In the genomic region with DNA sequence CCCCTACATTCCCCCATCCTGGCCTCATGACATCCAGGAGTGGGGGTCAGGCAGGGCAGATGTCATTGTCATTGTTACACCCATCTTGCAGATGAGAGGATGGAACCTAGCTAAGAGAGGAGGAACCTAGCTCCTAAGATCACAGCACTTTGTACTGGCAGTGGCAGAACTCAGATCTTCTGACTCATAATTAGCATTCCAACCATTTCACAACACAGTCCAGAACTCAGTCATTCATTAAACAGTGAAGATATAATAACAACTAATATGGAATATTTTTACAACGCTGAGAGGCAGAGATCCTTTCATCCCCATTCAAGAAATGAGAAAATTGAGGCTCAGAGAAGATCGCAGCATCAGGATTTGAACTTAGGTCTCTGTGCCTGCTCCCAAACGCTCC, we compare ENCODE assay signal across 18 cellular contexts.
DNase-seq lines count a peak whose midpoint lies in the region; ATAC-seq and TF ChIP-seq lines count a peak whose summit lies in the region.
"Had no signal": no experiment of that assay in that cellular context is flagged by ENCODE, and none has a peak within 500 bp of the region (broad histone marks: within the 10 kb centered on the region; RNA-seq: fewer than 3 reads in every experiment).

No MANE protein-coding gene starts in this region.

- H3K36me3 ChIP-seq in IMR-90 (ENCODE audit: control insufficient read depth, insufficient read depth, low read length) (no peaks in the 10 kb centered on the region), gastroesophageal sphincter (no peaks in the 10 kb centered on the region)

- peaks cover 41% of the 10 kb centered on the region for H3K27me3 Mint-ChIP-seq in CD4-positive, alpha-beta T cell

- in situ Hi-C loops in IMR-90 (cut with MboI; ENCODE audit: low sequenced_read_pairs): no loop called here

- H4K5ac ChIP-seq in IMR-90 (ENCODE audit: low read depth, low read length): no peak overlapping the region

- TF ChIP-seq POLR2A in IMR-90 (IDR thresholded peaks at IDR 0.05; ENCODE audit: low read depth, low read length): no peak
- no peak for TF ChIP-seq POLR2A in gastroesophageal sphincter (IDR thresholded peaks at IDR 0.05)

- intact Hi-C loops in IMR-90 (cut with micrococcal nuclease): no loop called here
- intact Hi-C loops in CD4-positive, alpha-beta T cell (cut with DNase I, micrococcal nuclease): no loop called here

- H3K9ac ChIP-seq in IMR-90 (ENCODE audit: low read depth, low read length): no peak overlapping the region

- no peak overlapping the region for H4K91ac ChIP-seq in IMR-90 (ENCODE audit: insufficient read depth, low read depth, low read length)

- H3K9me3 ChIP-seq in IMR-90 (ENCODE audit: control insufficient read depth, insufficient read depth, low read length) (no peaks in the 10 kb centered on the region), gastroesophageal sphincter (no peaks in the 10 kb centered on the region)
- no peaks in the 10 kb centered on the region for H3K9me3 ChIP-seq in CD4-positive, alpha-beta T cell (ENCODE audit: control insufficient read depth, low read length)

- H3K36me3 Mint-ChIP-seq in CD4-positive, alpha-beta T cell (ENCODE audit: low read depth): no peaks in the 10 kb centered on the region

- H3K9me3 Mint-ChIP-seq in CD4-positive, alpha-beta T cell: no peaks in the 10 kb centered on the region

- H3K27ac Mint-ChIP-seq in CD4-positive, alpha-beta T cell: no peak overlapping the region

- H2BK5ac ChIP-seq in IMR-90 (ENCODE audit: low read depth, low read length, poor library complexity, severe bottlenecking): no peak overlapping the region

- no peak overlapping the region for H2BK15ac ChIP-seq in IMR-90 (ENCODE audit: low read depth, low read length)

- H3K4me2 ChIP-seq in IMR-90 (ENCODE audit: low read depth, low read length): no peak overlapping the region

- H3K4me3 ChIP-seq in IMR-90 (ENCODE audit: insufficient read depth, low read depth, low read length): no peak overlapping the region
- no peak overlapping the region for H3K4me3 ChIP-seq in choroid plexus epithelial cell (ENCODE audit: low read depth, low read length)
- H3K4me3 ChIP-seq in gastroesophageal sphincter: no peak overlapping the region

- H4K20me1 ChIP-seq in IMR-90 (ENCODE audit: insufficient read depth, low read length): no peaks in the 10 kb centered on the region

- CTCF ChIA-PET in IMR-90 (lab: Yijun Ruan, JAX): no interaction called here
- CTCF ChIA-PET in CD4-positive, alpha-beta T cell (lab: Charles Lee): no interaction called here

- no peak overlapping the region for H4K8ac ChIP-seq in IMR-90 (ENCODE audit: low read depth in 2 of 2, low read length in 2 of 2)

- DNase-seq in AG08395 (ENCODE audit: low spot score) (peak; percentile 21), IMR-90 (peak; percentile 2), choroid plexus epithelial cell (ENCODE audit: low read depth) (peak; percentile 23), SHP77 treated with DMSO at 0.1 percent for 48 hours (lab: John Stamatoyannopoulos, UW) (no peak)
- no peak for DNase-seq in activated CD4-positive, CD25-positive, alpha-beta regulatory T cell treated with anti-CD3 and anti-CD28 coated beads, Interleukin-2, amount 50 U/mL, for 72 hours
- DNase-seq in activated T-cell treated with anti-CD3 and anti-CD28 coated beads, Interleukin-2, amount 50 U/mL, for 1 hour: no peak
- DNase-seq in CD4-positive, alpha-beta T cell: no peak
- DNase-seq: AML-193, Calu3, GDM1, Kasumi-1, NCI-H1417, NCI-H1930, NCI-H2171, NCI-H748 treated with DMSO at 0.1 percent for 48 hours, SHP77 had no signal

- no peaks in the 10 kb centered on the region for H3K79me1 ChIP-seq in IMR-90 (ENCODE audit: low read depth in 1 of 2, low read length in 2 of 2)

- H3K14ac ChIP-seq in IMR-90 (replicated peaks; ENCODE audit: low read depth, low read length): no peak overlapping the region

- no peaks in the 10 kb centered on the region for H3K4me1 ChIP-seq in IMR-90 (ENCODE audit: control insufficient read depth, insufficient read depth, low read length)
- peaks cover 0 to 10% (median 0%) of the 10 kb centered on the region in 3 donors for H3K4me1 ChIP-seq in gastroesophageal sphincter

- no peak overlapping the region for H3K4ac ChIP-seq in IMR-90 (ENCODE audit: low read depth, low read length)

- POLR2A ChIA-PET in IMR-90 (lab: Charles Lee; ENCODE audit: unreplicated experiment): no interaction called here
- POLR2A ChIA-PET in CD4-positive, alpha-beta T cell (lab: Charles Lee): no interaction called here

- WGBS in IMR-90 (ENCODE audit: extremely low coverage in 2 of 2, insufficient read length in 1 of 2), 2 experiments: no CpG with 5 or more reads among the region's 3 CpGs
- WGBS in gastroesophageal sphincter (ENCODE audit: low coverage in 1 of 2), 2 donors: 39 to 44% methylated on average over 2 to 3 of the region's 3 CpGs

- BruUV-seq in IMR-90 (replicated peaks; lab: Mats Ljungman, UMichigan): no TSS peak

- no peak overlapping the region for H2AK5ac ChIP-seq in IMR-90 (ENCODE audit: low read depth, low read length)

- peak; percentile 42; the same call in 1 of the 2 replicates for ATAC-seq in IMR-90 (ENCODE audit: low read depth)
- peak; percentile 60 for ATAC-seq in gastroesophageal sphincter
- ATAC-seq in CD4-positive, alpha-beta T cell (ENCODE audit: poor library complexity): no peak
- ATAC-seq: Panc1 had no signal

- H3K27me3 ChIP-seq in IMR-90 (ENCODE audit: control insufficient read depth, insufficient read depth, low read length) (no peaks in the 10 kb centered on the region; the same call in 1 of the 2 replicates), gastroesophageal sphincter (peaks cover 59% of the 10 kb centered on the region)
- H3K27me3 ChIP-seq in CD4-positive, alpha-beta T cell (ENCODE audit: control insufficient read depth, insufficient read depth, low read length): no peaks in the 10 kb centered on the region

- no peaks in the 10 kb centered on the region for H3K9me1 ChIP-seq in IMR-90 (ENCODE audit: insufficient read depth, low read length)

- TF ChIP-seq RAD21 in IMR-90 (IDR thresholded peaks at IDR 0.05; ENCODE audit: low read length): no peak

- H2BK120ac ChIP-seq in IMR-90 (ENCODE audit: low read depth, low read length): no peak overlapping the region

- no peak overlapping the region for H3K18ac ChIP-seq in IMR-90 (ENCODE audit: low read depth, low read length)

- H3K27ac ChIP-seq in IMR-90 (ENCODE audit: insufficient read depth, low read length) (no peak overlapping the region), gastroesophageal sphincter (no peak overlapping the region)
- no peak overlapping the region for H3K27ac ChIP-seq in CD4-positive, alpha-beta T cell (ENCODE audit: low read depth, low read length)

- TF ChIP-seq CTCF in IMR-90 (conservative IDR thresholded peaks at IDR 0.05; ENCODE audit: low read depth, low read length) (no peak), choroid plexus epithelial cell (conservative IDR thresholded peaks at IDR 0.05; ENCODE audit: low read depth, low read length) (no peak), gastroesophageal sphincter (IDR thresholded peaks at IDR 0.05) (no peak)
- TF ChIP-seq CTCF in CD4-positive, alpha-beta T cell (IDR thresholded peaks at IDR 0.05): no peak

- dilution Hi-C loops in IMR-90 (cut with HindIII; ENCODE audit: low sequenced_read_pairs, unreplicated experiment): no loop called here

- H2BK20ac ChIP-seq in IMR-90 (ENCODE audit: low read depth, low read length): no peak overlapping the region

- no peak overlapping the region for H3K56ac ChIP-seq in IMR-90 (ENCODE audit: extremely low read depth, insufficient read depth, low read length)

- H3K23ac ChIP-seq in IMR-90 (ENCODE audit: low read depth, low read length): no peak overlapping the region

- no peaks in the 10 kb centered on the region for H3K4me1 Mint-ChIP-seq in CD4-positive, alpha-beta T cell (ENCODE audit: low read depth)

- no peak overlapping the region for H3K4me3 Mint-ChIP-seq in CD4-positive, alpha-beta T cell

- H2AFZ ChIP-seq in IMR-90 (replicated peaks; ENCODE audit: low read length, poor library complexity): no peak overlapping the region

- TF ChIP-seq EP300 in gastroesophageal sphincter (IDR thresholded peaks at IDR 0.05): no peak

- no peak overlapping the region for H2AK9ac ChIP-seq in IMR-90 (replicated peaks; ENCODE audit: low read depth, low read length, poor library complexity)

TF ChIP-seq in IMR-90, 13 proteins besides CTCF, POLR2A, EP300 and RAD21:
- peak; percentile 31; the same call in 1 of the 2 replicates for TF ChIP-seq CEBPB (IDR thresholded peaks at IDR 0.05; ENCODE audit: low read depth, low read length)
- no peak for TF ChIP-seq RFX5 (IDR thresholded peaks at IDR 0.05; ENCODE audit: low read depth, low read length)
TF ChIP-seq in IMR-90: peak in this region for 1.

Comparison
In these comparisons a context has a peak if more than half of its experiments do, and no peak if none do; other contexts are left out.
1. DNase-seq: peak in AG08395 (single experiment), IMR-90 (single experiment) and choroid plexus epithelial cell (single experiment); none in SHP77 treated with DMSO at 0.1 percent for 48 hours (single experiment), activated CD4-positive, CD25-positive, alpha-beta regulatory T cell treated with anti-CD3 and anti-CD28 coated beads, Interleukin-2, amount 50 U/mL, for 72 hours (single experiment), activated T-cell treated with anti-CD3 and anti-CD28 coated beads, Interleukin-2, amount 50 U/mL, for 1 hour (single experiment) and CD4-positive, alpha-beta T cell (0 of 10).